ENCODE assay signal across 14 cellular contexts in genomic region chr1:19764848-19765247, GRCh38.
A peak's percentile ranks its signal among the peaks of the same experiment; 100 is the strongest.
DNase-seq lines count a peak whose midpoint lies in the region; ATAC-seq and TF ChIP-seq lines count a peak whose summit lies in the region.
"Had no signal": no experiment of that assay in that cellular context is flagged by ENCODE, and none has a peak within 500 bp of the region (broad histone marks: within the 10 kb centered on the region; RNA-seq: fewer than 3 reads in every experiment).

No MANE protein-coding gene starts in this region.

- H3K9me3 Mint-ChIP-seq in memory B cell = no peaks in the 10 kb centered on the region
- H3K9me3 Mint-ChIP-seq: CD8-positive, alpha-beta T cell; natural killer cell had no signal

- H3K27ac Mint-ChIP-seq in memory B cell = peak overlapping the region; percentile 14
- H3K27ac Mint-ChIP-seq: activated CD8-positive, alpha-beta memory T cell treated with anti-CD3 and anti-CD28 coated beads, Interleukin-2, amount 10 ng/mL, durations not matched to agents 7 days and 5 days; CD8-positive, alpha-beta T cell; natural killer cell had no signal

- H3K27ac ChIP-seq in HUES6 (ENCODE audit: low read depth, low read length) (peak overlapping the region; percentile 30; the same call in 1 of the 2 replicates), substantia nigra (ENCODE audit: low read depth, low read length, poor library complexity, severe bottlenecking) (no peak overlapping the region)
- H3K27ac ChIP-seq: breast epithelium had no signal

- H3K4me3 ChIP-seq in AG09309 (ENCODE audit: control insufficient read depth, low read depth, low read length) = no peak overlapping the region
- no peak overlapping the region for H3K4me3 ChIP-seq in HUES6 (ENCODE audit: low read depth, low read length)
- H3K4me3 ChIP-seq in astrocyte of the spinal cord (ENCODE audit: low read depth, low read length) = no peak overlapping the region
- H3K4me3 ChIP-seq: breast epithelium had no signal

- peaks cover 18% of the 10 kb centered on the region for H3K36me3 Mint-ChIP-seq in memory B cell
- H3K36me3 Mint-ChIP-seq: activated CD8-positive, alpha-beta memory T cell treated with anti-CD3 and anti-CD28 coated beads, Interleukin-2, amount 10 ng/mL, durations not matched to agents 7 days and 5 days; natural killer cell had no signal

- H3K27me3 ChIP-seq in HUES6 (ENCODE audit: control insufficient read depth, insufficient read depth, low read length) = no peaks in the 10 kb centered on the region
- H3K27me3 ChIP-seq: breast epithelium had no signal

- peak; percentile 80 for ATAC-seq in memory B cell (ENCODE audit: low read depth)
- ATAC-seq: activated CD8-positive, alpha-beta memory T cell treated with anti-CD3 and anti-CD28 coated beads, Interleukin-2, amount 10 ng/mL, durations not matched to agents 7 days and 5 days; CD8-positive, alpha-beta T cell; natural killer cell had no signal

- in situ Hi-C loops in astrocyte of the spinal cord (cut with HindIII; ENCODE audit: low sequenced_read_pairs) = no loop called here

- no peak overlapping the region for H3K9ac ChIP-seq in HUES6 (ENCODE audit: low read length)

- peaks cover 36% of the 10 kb centered on the region for H3K4me1 ChIP-seq in HUES6 (ENCODE audit: control insufficient read depth, insufficient read depth, low read length)
- H3K4me1 ChIP-seq: breast epithelium had no signal

- peak; percentile 37 for DNase-seq in AG09309 (ENCODE audit: low read depth)
- peak; percentile 93 for DNase-seq in astrocyte of the spinal cord (ENCODE audit: low read depth, low spot score)
- no peak for DNase-seq in memory B cell (ENCODE audit: low spot score in 2 of 2)
- no peak for DNase-seq in substantia nigra (lab: John Stamatoyannopoulos, UW)
- no peak for DNase-seq in SHP77 treated with DMSO at 0.1 percent for 48 hours (lab: John Stamatoyannopoulos, UW)
- no peak for DNase-seq in GM10266 (ENCODE audit: extremely low spot score)
- DNase-seq in activated CD8-positive, alpha-beta memory T cell treated with anti-CD3 and anti-CD28 coated beads, Interleukin-2, amount 50 U/mL, for 48 hours = no peak
- DNase-seq: activated CD8-positive, alpha-beta memory T cell treated with anti-CD3 and anti-CD28 coated beads, Interleukin-2, amount 10 ng/mL, durations not matched to agents 7 days and 5 days; CD8-positive, alpha-beta T cell; natural killer cell; NCI-H1436 treated with DMSO at 0.1 percent for 48 hours; NCI-H82 had no signal

- TF ChIP-seq CTCF in AG09309 (IDR thresholded peaks at IDR 0.05; ENCODE audit: control insufficient read depth, insufficient read depth, low read depth, low read length, missing control alignments) (no peak), astrocyte of the spinal cord (IDR thresholded peaks at IDR 0.05; ENCODE audit: low read depth, low read length) (no peak), GM10266 (IDR thresholded peaks at IDR 0.05; ENCODE audit: control insufficient read depth, insufficient read depth, low read depth, missing control alignments) (no peak)

- peaks cover 12% of the 10 kb centered on the region for H3K4me1 Mint-ChIP-seq in memory B cell
- H3K4me1 Mint-ChIP-seq: activated CD8-positive, alpha-beta memory T cell treated with anti-CD3 and anti-CD28 coated beads, Interleukin-2, amount 10 ng/mL, durations not matched to agents 7 days and 5 days; natural killer cell had no signal

- no peaks in the 10 kb centered on the region for H3K36me3 ChIP-seq in HUES6 (ENCODE audit: control insufficient read depth, insufficient read depth, low read length)
- H3K36me3 ChIP-seq: breast epithelium had no signal

- no peak overlapping the region for H3K4me3 Mint-ChIP-seq in memory B cell
- H3K4me3 Mint-ChIP-seq: activated CD8-positive, alpha-beta memory T cell treated with anti-CD3 and anti-CD28 coated beads, Interleukin-2, amount 10 ng/mL, durations not matched to agents 7 days and 5 days; CD8-positive, alpha-beta T cell; natural killer cell had no signal

- no peaks in the 10 kb centered on the region for H3K27me3 Mint-ChIP-seq in memory B cell
- H3K27me3 Mint-ChIP-seq: activated CD8-positive, alpha-beta memory T cell treated with anti-CD3 and anti-CD28 coated beads, Interleukin-2, amount 10 ng/mL, durations not matched to agents 7 days and 5 days had no signal

- no peaks in the 10 kb centered on the region for H3K9me3 ChIP-seq in HUES6 (ENCODE audit: control insufficient read depth, insufficient read depth, low read depth, low read length)
- H3K9me3 ChIP-seq: breast epithelium had no signal

Comparison
In these comparisons a context has a peak if more than half of its experiments do, and no peak if none do; other contexts are left out.
1. DNase-seq: peak in AG09309 (single experiment) and astrocyte of the spinal cord (single experiment); none in memory B cell (0 of 2), substantia nigra (0 of 49), SHP77 treated with DMSO at 0.1 percent for 48 hours (single experiment), GM10266 (single experiment) and activated CD8-positive, alpha-beta memory T cell treated with anti-CD3 and anti-CD28 coated beads, Interleukin-2, amount 50 U/mL, for 48 hours (single experiment).